ENCODE assay signal across 23 cellular contexts in genomic region chr11:12241401-12241800, GRCh38.
DNase-seq lines count a peak whose midpoint lies in the region; ATAC-seq lines count a peak whose summit lies in the region.
"Had no signal": no experiment of that assay in that cellular context is flagged by ENCODE, and none has a peak within 500 bp of the region (broad histone marks: within the 10 kb centered on the region; RNA-seq: fewer than 3 reads in every experiment).

No MANE protein-coding gene starts in this region.

- no peaks in the 10 kb centered on the region for H3K4me1 ChIP-seq in mesendoderm (ENCODE audit: control insufficient read depth, low read depth, low read length)

- peaks cover 73% of the 10 kb centered on the region for H3K36me3 Mint-ChIP-seq in activated T-helper 1 cell treated with anti-CD3 and anti-CD28 coated beads, Interleukin-12 subunit alpha, Interleukin-12 subunit beta, Interleukin-2, Interleukin-4 antibody, amounts not matched to agents 30 ng/mL and 10 ng/mL and 1 ng/mL, durations not matched to agents 14 hours and 24 hours and 36 hours (ENCODE audit: low read depth)
- peaks cover 4% of the 10 kb centered on the region for H3K36me3 Mint-ChIP-seq in activated naive CD4-positive, alpha-beta T cell treated with anti-CD3 and anti-CD28 coated beads for 36 hours (ENCODE audit: low read depth)
- H3K36me3 Mint-ChIP-seq: natural killer cell treated with Interleukin-12 subunit alpha and Interleukin-12 subunit beta and Interleukin-15 and Interleukin-18, amount 100 ng/mL, for 72 hours had no signal

- no peak for ATAC-seq in GM18867 (IDR thresholded peaks at IDR 0.05; ENCODE audit: unreplicated experiment)
- ATAC-seq: natural killer cell treated with Interleukin-12 subunit alpha and Interleukin-12 subunit beta and Interleukin-15 and Interleukin-18, amount 100 ng/mL, for 72 hours; PC-3 had no signal

- H3K27ac ChIP-seq in mesendoderm (ENCODE audit: low read depth, low read length), result no peak overlapping the region
- H3K27ac ChIP-seq: brain microvascular endothelial cell had no signal

- no CpG with 5 or more reads among the region's 7 CpGs for WGBS in mesendoderm (ENCODE audit: extremely low coverage, insufficient coverage, low lambda C conversion rate)

- intact Hi-C loops in activated T-helper 1 cell treated with anti-CD3 and anti-CD28 coated beads, Interleukin-12 subunit alpha, Interleukin-12 subunit beta, Interleukin-2, Interleukin-4 antibody, amounts not matched to agents 30 ng/mL and 10 ng/mL and 1 ng/mL, durations not matched to agents 14 hours and 24 hours and 36 hours (cut with micrococcal nuclease), result no loop called here
- intact Hi-C loops in activated naive CD4-positive, alpha-beta T cell treated with anti-CD3 and anti-CD28 coated beads for 36 hours (cut with micrococcal nuclease), result no loop called here

- no peak overlapping the region for H4K5ac ChIP-seq in mesendoderm (ENCODE audit: low read length)

- H3K36me3 ChIP-seq in mesendoderm (ENCODE audit: control insufficient read depth, insufficient read depth, low read length), result no peaks in the 10 kb centered on the region

- H2BK15ac ChIP-seq in mesendoderm (replicated peaks; ENCODE audit: low read depth), result no peak overlapping the region

- no peaks in the 10 kb centered on the region for H3K9me3 Mint-ChIP-seq in activated T-helper 1 cell treated with anti-CD3 and anti-CD28 coated beads, Interleukin-12 subunit alpha, Interleukin-12 subunit beta, Interleukin-2, Interleukin-4 antibody, amounts not matched to agents 30 ng/mL and 10 ng/mL and 1 ng/mL, durations not matched to agents 14 hours and 24 hours and 36 hours
- H3K9me3 Mint-ChIP-seq in activated naive CD4-positive, alpha-beta T cell treated with anti-CD3 and anti-CD28 coated beads for 36 hours, result no peaks in the 10 kb centered on the region
- H3K9me3 Mint-ChIP-seq: activated naive CD4-positive, alpha-beta T cell treated with anti-CD3 and anti-CD28 coated beads, Interleukin-2, amount 10 ng/mL, durations not matched to agents 7 days and 5 days; natural killer cell treated with Interleukin-12 subunit alpha and Interleukin-12 subunit beta and Interleukin-15 and Interleukin-18, amount 100 ng/mL, for 72 hours had no signal

- DNase-seq in NCI-H2081 (lab: John Stamatoyannopoulos, UW) (peak; percentile 31 to 81), NCI-H2081 treated with DMSO at 0.1 percent for 48 hours (lab: John Stamatoyannopoulos, UW) (no peak), COLO668 (lab: John Stamatoyannopoulos, UW; ENCODE audit: unreplicated experiment) (peak; percentile 60), mesendoderm (no peak), NCI-H524 treated with DMSO at 0.1 percent for 48 hours (lab: John Stamatoyannopoulos, UW) (no peak)
- DNase-seq in activated T-helper 1 cell treated with anti-CD3 and anti-CD28 coated beads, Interleukin-12 subunit alpha, Interleukin-12 subunit beta, Interleukin-2, Interleukin-4 antibody, amounts not matched to agents 30 ng/mL and 10 ng/mL and 1 ng/mL, durations not matched to agents 14 hours and 24 hours and 36 hours (ENCODE audit: low spot score), result no peak
- DNase-seq in activated naive CD4-positive, alpha-beta T cell treated with anti-CD3 and anti-CD28 coated beads for 36 hours, result no peak
- DNase-seq: activated CD8-positive, alpha-beta memory T cell treated with anti-CD3 and anti-CD28 coated beads, Interleukin-2, amount 50 U/mL, for 4 hours; activated naive CD4-positive, alpha-beta T cell treated with anti-CD3 and anti-CD28 coated beads, Interleukin-2, amount 10 ng/mL, durations not matched to agents 7 days and 5 days; brain microvascular endothelial cell; C1 segment of cervical spinal cord; foreskin fibroblast; hypothalamus; kidney; mesenchymal stem cell; NCI-H1694; NCI-H524; PC-3; small intestine; transverse colon had no signal

- no peak overlapping the region for H3K4me2 ChIP-seq in mesendoderm (ENCODE audit: low read length)

- H3K79me2 ChIP-seq in mesendoderm (ENCODE audit: control insufficient read depth, insufficient read depth, low read length), result no peaks in the 10 kb centered on the region

- H2BK5ac ChIP-seq in mesendoderm (ENCODE audit: low read length), result no peak overlapping the region

- H3K27ac Mint-ChIP-seq in activated T-helper 1 cell treated with anti-CD3 and anti-CD28 coated beads, Interleukin-12 subunit alpha, Interleukin-12 subunit beta, Interleukin-2, Interleukin-4 antibody, amounts not matched to agents 30 ng/mL and 10 ng/mL and 1 ng/mL, durations not matched to agents 14 hours and 24 hours and 36 hours, result peak overlapping the region; percentile 54
- H3K27ac Mint-ChIP-seq in activated naive CD4-positive, alpha-beta T cell treated with anti-CD3 and anti-CD28 coated beads for 36 hours, result no peak overlapping the region
- H3K27ac Mint-ChIP-seq: progenitor cell of endocrine pancreas had no signal

- H3K4me3 ChIP-seq in mesendoderm (ENCODE audit: low read length), result no peak overlapping the region
- H3K4me3 ChIP-seq: transverse colon had no signal

- H4K8ac ChIP-seq in mesendoderm (ENCODE audit: low read depth, low read length), result no peak overlapping the region

- H3K56ac ChIP-seq in mesendoderm (ENCODE audit: low read length), result no peak overlapping the region

- H3K79me1 ChIP-seq in mesendoderm (ENCODE audit: low read length), result no peaks in the 10 kb centered on the region

- CTCF ChIA-PET in activated naive CD4-positive, alpha-beta T cell treated with anti-CD3 and anti-CD28 coated beads for 36 hours (lab: Charles Lee), result interaction anchor here (1.5 kb wide), 1 partner anchor 197 kb away, joined by 4 read pairs; no protein-coding TSS in a partner anchor

- H3K27me3 Mint-ChIP-seq in activated T-helper 1 cell treated with anti-CD3 and anti-CD28 coated beads, Interleukin-12 subunit alpha, Interleukin-12 subunit beta, Interleukin-2, Interleukin-4 antibody, amounts not matched to agents 30 ng/mL and 10 ng/mL and 1 ng/mL, durations not matched to agents 14 hours and 24 hours and 36 hours (ENCODE audit: insufficient read depth), result no peaks in the 10 kb centered on the region
- no peaks in the 10 kb centered on the region for H3K27me3 Mint-ChIP-seq in activated naive CD4-positive, alpha-beta T cell treated with anti-CD3 and anti-CD28 coated beads for 36 hours (ENCODE audit: low read depth)
- H3K27me3 Mint-ChIP-seq: activated naive CD4-positive, alpha-beta T cell treated with anti-CD3 and anti-CD28 coated beads, Interleukin-2, amount 10 ng/mL, durations not matched to agents 7 days and 5 days; natural killer cell treated with Interleukin-12 subunit alpha and Interleukin-12 subunit beta and Interleukin-15 and Interleukin-18, amount 100 ng/mL, for 72 hours; progenitor cell of endocrine pancreas had no signal

- no peak overlapping the region for H2AK5ac ChIP-seq in mesendoderm (ENCODE audit: low read length)

- H3K4me3 Mint-ChIP-seq in activated T-helper 1 cell treated with anti-CD3 and anti-CD28 coated beads, Interleukin-12 subunit alpha, Interleukin-12 subunit beta, Interleukin-2, Interleukin-4 antibody, amounts not matched to agents 30 ng/mL and 10 ng/mL and 1 ng/mL, durations not matched to agents 14 hours and 24 hours and 36 hours, result no peak overlapping the region
- H3K4me3 Mint-ChIP-seq in activated naive CD4-positive, alpha-beta T cell treated with anti-CD3 and anti-CD28 coated beads for 36 hours, result no peak overlapping the region
- H3K4me3 Mint-ChIP-seq: natural killer cell treated with Interleukin-12 subunit alpha and Interleukin-12 subunit beta and Interleukin-15 and Interleukin-18, amount 100 ng/mL, for 72 hours had no signal

- no peaks in the 10 kb centered on the region for H3K27me3 ChIP-seq in mesendoderm (ENCODE audit: insufficient read depth, low read length, poor library complexity)
- H3K27me3 ChIP-seq: brain microvascular endothelial cell, transverse colon had no signal

- H2BK120ac ChIP-seq in mesendoderm (ENCODE audit: low read depth, low read length), result no peak overlapping the region

- H3K4ac ChIP-seq in mesendoderm (ENCODE audit: low read depth, low read length), result no peak overlapping the region

- H3K4me1 Mint-ChIP-seq in activated T-helper 1 cell treated with anti-CD3 and anti-CD28 coated beads, Interleukin-12 subunit alpha, Interleukin-12 subunit beta, Interleukin-2, Interleukin-4 antibody, amounts not matched to agents 30 ng/mL and 10 ng/mL and 1 ng/mL, durations not matched to agents 14 hours and 24 hours and 36 hours (ENCODE audit: low read depth), result peaks cover 42% of the 10 kb centered on the region
- H3K4me1 Mint-ChIP-seq in activated naive CD4-positive, alpha-beta T cell treated with anti-CD3 and anti-CD28 coated beads for 36 hours (ENCODE audit: low read depth), result peaks cover 26% of the 10 kb centered on the region

- no peak overlapping the region for H3K18ac ChIP-seq in mesendoderm (ENCODE audit: low read length)

- no peak overlapping the region for H3K9ac ChIP-seq in mesendoderm (ENCODE audit: low read length)

- H3K23ac ChIP-seq in mesendoderm (ENCODE audit: low read length), result peak overlapping the region; percentile 73

Comparison
In these comparisons a context has a peak if more than half of its experiments do, and no peak if none do; other contexts are left out.
1. DNase-seq: peak in NCI-H2081 (2 of 2) and COLO668 (single experiment); none in NCI-H2081 treated with DMSO at 0.1 percent for 48 hours (single experiment), activated T-helper 1 cell treated with anti-CD3 and anti-CD28 coated beads, Interleukin-12 subunit alpha, Interleukin-12 subunit beta, Interleukin-2, Interleukin-4 antibody, amounts not matched to agents 30 ng/mL and 10 ng/mL and 1 ng/mL, durations not matched to agents 14 hours and 24 hours and 36 hours (single experiment), mesendoderm (single experiment), NCI-H524 treated with DMSO at 0.1 percent for 48 hours (single experiment) and activated naive CD4-positive, alpha-beta T cell treated with anti-CD3 and anti-CD28 coated beads for 36 hours (single experiment).